31 cellular contexts compared by ENCODE assay signal in the genomic region with DNA sequence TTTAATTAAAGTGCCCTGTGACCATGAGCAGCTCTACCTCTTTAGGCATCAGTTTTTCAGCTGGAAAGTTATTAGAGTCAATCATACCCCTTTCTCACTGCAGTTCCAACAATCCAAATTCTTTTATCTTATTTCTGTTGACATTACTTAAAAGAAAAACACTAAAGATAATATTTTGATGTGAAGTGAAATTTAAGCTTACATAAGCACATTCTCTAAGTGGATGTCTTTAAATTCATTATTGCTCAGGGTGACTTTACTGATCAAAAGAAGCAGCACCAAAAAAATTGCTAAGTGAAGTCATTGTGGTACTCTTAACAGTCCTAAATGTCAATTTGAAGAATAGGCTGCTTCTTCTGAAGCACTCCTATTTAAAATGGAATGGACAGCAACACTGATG.
"Had no signal": no experiment of that assay in that cellular context is flagged by ENCODE, and none has a peak within 500 bp of the region (broad histone marks: within the 10 kb centered on the region; RNA-seq: fewer than 3 reads in every experiment).

No MANE protein-coding gene starts in this region.

- H3K4me3 ChIP-seq: left lung, lower lobe of right lung, neural progenitor cell, right atrium auricular region, sigmoid colon, spleen, suprapubic skin, thoracic aorta, tibial artery, upper lobe of right lung had no signal

- H3K27ac Mint-ChIP-seq: immature natural killer cell; naive B cell; natural killer cell; nephron progenitor cell; neural progenitor cell; progenitor cell of endocrine pancreas; stimulated activated effector memory CD8-positive, alpha-beta T cell treated with anti-CD3 and anti-CD28 coated beads, Interleukin-12 subunit alpha, Interleukin-12 subunit beta, amount 100 ng/mL, for 72 hours; stimulated activated naive CD8-positive, alpha-beta T cell treated with anti-CD3 and anti-CD28 coated beads, Interleukin-15, Interleukin-2, amounts not matched to agents 100 ng/mL and 50 ng/mL, for 24 hours had no signal

- ATAC-seq: left colon; left lung; lower lobe of right lung; natural killer cell; stimulated activated effector memory CD8-positive, alpha-beta T cell treated with anti-CD3 and anti-CD28 coated beads, Interleukin-12 subunit alpha, Interleukin-12 subunit beta, amount 100 ng/mL, for 72 hours; upper lobe of right lung had no signal

- H3K4me3 Mint-ChIP-seq: immature natural killer cell; naive B cell; natural killer cell; nephron progenitor cell; neural progenitor cell; stimulated activated effector memory CD8-positive, alpha-beta T cell treated with anti-CD3 and anti-CD28 coated beads, Interleukin-12 subunit alpha, Interleukin-12 subunit beta, amount 100 ng/mL, for 72 hours; stimulated activated naive CD8-positive, alpha-beta T cell treated with anti-CD3 and anti-CD28 coated beads, Interleukin-15, Interleukin-2, amounts not matched to agents 100 ng/mL and 50 ng/mL, for 24 hours had no signal

- H3K9me3 Mint-ChIP-seq: naive B cell; nephron progenitor cell; neural progenitor cell; stimulated activated effector memory CD8-positive, alpha-beta T cell treated with anti-CD3 and anti-CD28 coated beads, Interleukin-12 subunit alpha, Interleukin-12 subunit beta, amount 100 ng/mL, for 72 hours; stimulated activated naive CD8-positive, alpha-beta T cell treated with anti-CD3 and anti-CD28 coated beads, Interleukin-15, Interleukin-2, amounts not matched to agents 100 ng/mL and 50 ng/mL, for 24 hours had no signal

- H3K4me1 Mint-ChIP-seq: immature natural killer cell; naive B cell; natural killer cell; nephron progenitor cell; stimulated activated effector memory CD8-positive, alpha-beta T cell treated with anti-CD3 and anti-CD28 coated beads, Interleukin-12 subunit alpha, Interleukin-12 subunit beta, amount 100 ng/mL, for 72 hours had no signal

- H3K4me2 ChIP-seq: neural progenitor cell had no signal

- H3K27me3 Mint-ChIP-seq: naive B cell; progenitor cell of endocrine pancreas; stimulated activated naive CD8-positive, alpha-beta T cell treated with anti-CD3 and anti-CD28 coated beads, Interleukin-15, Interleukin-2, amounts not matched to agents 100 ng/mL and 50 ng/mL, for 24 hours had no signal

- H3K27ac ChIP-seq: left lung, lower lobe of right lung, neural progenitor cell, neutrophil, parathyroid adenoma, right atrium auricular region, sigmoid colon, spleen, suprapubic skin, thoracic aorta, tibial artery, upper lobe of right lung had no signal

- DNase-seq: hypothalamus; immature natural killer cell; kidney; left colon; left lung; lower lobe of right lung; mammary epithelial cell; mesenchymal stem cell; naive B cell; natural killer cell; nephron progenitor cell; occipital lobe; sigmoid colon; small intestine; spleen; stimulated activated CD4-positive, alpha-beta T cell treated with anti-CD3 and anti-CD28 coated beads, Interleukin-4, amount 100 ng/mL, for 24 hours; stimulated activated naive CD4-positive, alpha-beta T cell; tibial artery; trophoblast cell; upper lobe of right lung had no signal

- H3K36me3 Mint-ChIP-seq: immature natural killer cell; naive B cell; natural killer cell; neural progenitor cell; stimulated activated effector memory CD8-positive, alpha-beta T cell treated with anti-CD3 and anti-CD28 coated beads, Interleukin-12 subunit alpha, Interleukin-12 subunit beta, amount 100 ng/mL, for 72 hours had no signal

- H3K36me3 ChIP-seq: left lung, lower lobe of right lung, neural progenitor cell, neutrophil, right atrium auricular region, sigmoid colon, spleen, suprapubic skin, thoracic aorta, tibial artery, upper lobe of right lung had no signal

- H3K27me3 ChIP-seq: left lung, neural progenitor cell, neutrophil, right atrium auricular region, sigmoid colon, spleen, suprapubic skin, tibial artery, upper lobe of right lung had no signal

- FAIRE-seq: islet of Langerhans, kidney, small intestine, urothelium cell line had no signal

- H3K4me1 ChIP-seq: left lung, lower lobe of right lung, parathyroid adenoma, right atrium auricular region, sigmoid colon, spleen, suprapubic skin, tibial artery, upper lobe of right lung had no signal

- H3K9me3 ChIP-seq: left lung, lower lobe of right lung, neutrophil, right atrium auricular region, sigmoid colon, spleen, suprapubic skin, thoracic aorta, tibial artery, upper lobe of right lung had no signal
